In the genomic region with DNA sequence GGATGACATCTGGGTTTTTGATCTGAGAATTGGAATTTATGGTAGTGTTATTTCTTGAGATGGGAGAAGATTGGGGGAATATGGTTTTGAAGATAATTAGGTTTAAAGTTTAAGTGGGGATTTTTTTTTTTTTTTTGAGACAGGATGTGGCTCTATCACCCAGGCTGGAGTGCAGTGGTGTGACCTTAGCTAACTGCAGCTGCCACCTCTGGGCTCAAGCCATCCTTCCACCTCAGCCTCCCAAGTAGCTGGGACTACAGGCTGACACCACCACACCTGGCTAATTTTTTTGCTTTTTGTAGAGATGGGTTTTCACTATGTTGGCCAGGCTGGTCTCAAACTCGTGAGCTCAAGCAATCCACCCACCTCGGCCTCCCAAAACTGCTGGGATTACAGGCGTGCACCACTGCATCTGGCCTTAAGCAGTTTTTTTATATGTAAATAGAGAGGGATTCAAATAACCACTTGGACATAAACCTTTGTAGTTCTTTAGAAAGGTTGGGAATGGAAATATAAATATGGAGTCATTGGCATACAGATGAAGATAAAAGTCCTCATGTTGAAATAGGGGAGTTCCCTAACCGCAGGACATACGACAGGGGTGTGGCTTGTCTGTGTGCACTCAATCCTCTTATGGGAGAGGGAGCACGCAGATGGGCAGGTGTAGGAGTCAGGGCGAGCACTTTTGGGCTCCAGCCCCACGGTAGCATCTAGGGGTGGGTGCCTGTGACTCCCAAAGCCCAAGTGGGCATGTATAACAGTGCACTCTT, we compare ENCODE assay signal across 1 cellular context.
TF ChIP-seq lines count a peak whose summit lies in the region.

No MANE protein-coding gene starts in this region.

TF ChIP-seq in GM12878, 131 proteins besides CTCF, POLR2A, EP300 and RAD21:
- TF ChIP-seq CHD2 (IDR thresholded peaks at IDR 0.05; ENCODE audit: borderline replicate concordance, low read depth, low read length) (no peak), NR2F1 (conservative IDR thresholded peaks at IDR 0.05) (peak; percentile 40; the same call in 1 of the 2 replicates), RELA (IDR thresholded peaks at IDR 0.05; ENCODE audit: borderline replicate concordance, partially characterized antibody) (no peak), EED (IDR thresholded peaks at IDR 0.05; ENCODE audit: low read depth) (no peak), ZNF384 (IDR thresholded peaks at IDR 0.05; ENCODE audit: borderline replicate concordance, low read depth, low read length) (0 out of 2 replicates have a peak, but pooled peaks have one; percentile 30), TBL1XR1 (IDR thresholded peaks at IDR 0.05; ENCODE audit: low read depth, low read length) (no peak), TCF7 (IDR thresholded peaks at IDR 0.05; ENCODE audit: borderline replicate concordance) (no peak), TCF3 (IDR thresholded peaks at IDR 0.05; ENCODE audit: borderline replicate concordance, insufficient read depth, low read depth, low read length) (0 out of 2 replicates have a peak, but pooled peaks have one; percentile 15), ZBED1 (IDR thresholded peaks at IDR 0.05; ENCODE audit: borderline replicate concordance) (no peak), JUND (IDR thresholded peaks at IDR 0.05; ENCODE audit: low read depth, low read length) (no peak)
- TF ChIP-seq, protein P1, sequence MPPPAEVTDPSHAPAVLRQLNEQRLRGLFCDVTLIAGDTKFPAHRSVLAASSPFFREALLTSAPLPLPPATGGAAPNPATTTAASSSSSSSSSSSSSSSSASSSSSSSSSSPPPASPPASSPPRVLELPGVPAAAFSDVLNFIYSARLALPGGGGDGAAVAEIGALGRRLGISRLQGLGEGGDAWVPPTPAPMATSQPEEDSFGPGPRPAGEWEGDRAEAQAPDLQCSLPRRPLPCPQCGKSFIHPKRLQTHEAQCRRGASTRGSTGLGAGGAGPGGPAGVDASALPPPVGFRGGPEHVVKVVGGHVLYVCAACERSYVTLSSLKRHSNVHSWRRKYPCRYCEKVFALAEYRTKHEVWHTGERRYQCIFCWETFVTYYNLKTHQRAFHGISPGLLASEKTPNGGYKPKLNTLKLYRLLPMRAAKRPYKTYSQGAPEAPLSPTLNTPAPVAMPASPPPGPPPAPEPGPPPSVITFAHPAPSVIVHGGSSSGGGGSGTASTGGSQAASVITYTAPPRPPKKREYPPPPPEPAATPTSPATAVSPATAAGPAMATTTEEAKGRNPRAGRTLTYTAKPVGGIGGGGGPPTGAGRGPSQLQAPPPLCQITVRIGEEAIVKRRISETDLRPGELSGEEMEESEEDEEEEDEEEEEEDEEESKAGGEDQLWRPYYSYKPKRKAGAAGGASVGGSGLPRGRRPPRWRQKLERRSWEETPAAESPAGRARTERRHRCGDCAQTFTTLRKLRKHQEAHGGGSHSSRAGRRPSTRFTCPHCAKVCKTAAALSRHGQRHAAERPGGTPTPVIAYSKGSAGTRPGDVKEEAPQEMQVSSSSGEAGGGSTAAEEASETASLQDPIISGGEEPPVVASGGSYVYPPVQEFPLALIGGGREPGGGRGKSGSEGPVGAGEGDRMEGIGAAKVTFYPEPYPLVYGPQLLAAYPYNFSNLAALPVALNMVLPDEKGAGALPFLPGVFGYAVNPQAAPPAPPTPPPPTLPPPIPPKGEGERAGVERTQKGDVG (CRISPR knock-in tag; IDR thresholded peaks at IDR 0.05), result no peak
- TF ChIP-seq, protein P2, sequence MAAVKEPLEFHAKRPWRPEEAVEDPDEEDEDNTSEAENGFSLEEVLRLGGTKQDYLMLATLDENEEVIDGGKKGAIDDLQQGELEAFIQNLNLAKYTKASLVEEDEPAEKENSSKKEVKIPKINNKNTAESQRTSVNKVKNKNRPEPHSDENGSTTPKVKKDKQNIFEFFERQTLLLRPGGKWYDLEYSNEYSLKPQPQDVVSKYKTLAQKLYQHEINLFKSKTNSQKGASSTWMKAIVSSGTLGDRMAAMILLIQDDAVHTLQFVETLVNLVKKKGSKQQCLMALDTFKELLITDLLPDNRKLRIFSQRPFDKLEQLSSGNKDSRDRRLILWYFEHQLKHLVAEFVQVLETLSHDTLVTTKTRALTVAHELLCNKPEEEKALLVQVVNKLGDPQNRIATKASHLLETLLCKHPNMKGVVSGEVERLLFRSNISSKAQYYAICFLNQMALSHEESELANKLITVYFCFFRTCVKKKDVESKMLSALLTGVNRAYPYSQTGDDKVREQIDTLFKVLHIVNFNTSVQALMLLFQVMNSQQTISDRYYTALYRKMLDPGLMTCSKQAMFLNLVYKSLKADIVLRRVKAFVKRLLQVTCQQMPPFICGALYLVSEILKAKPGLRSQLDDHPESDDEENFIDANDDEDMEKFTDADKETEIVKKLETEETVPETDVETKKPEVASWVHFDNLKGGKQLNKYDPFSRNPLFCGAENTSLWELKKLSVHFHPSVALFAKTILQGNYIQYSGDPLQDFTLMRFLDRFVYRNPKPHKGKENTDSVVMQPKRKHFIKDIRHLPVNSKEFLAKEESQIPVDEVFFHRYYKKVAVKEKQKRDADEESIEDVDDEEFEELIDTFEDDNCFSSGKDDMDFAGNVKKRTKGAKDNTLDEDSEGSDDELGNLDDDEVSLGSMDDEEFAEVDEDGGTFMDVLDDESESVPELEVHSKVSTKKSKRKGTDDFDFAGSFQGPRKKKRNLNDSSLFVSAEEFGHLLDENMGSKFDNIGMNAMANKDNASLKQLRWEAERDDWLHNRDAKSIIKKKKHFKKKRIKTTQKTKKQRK (IDR thresholded peaks at IDR 0.05; ENCODE audit: low read depth, low read length), result no peak
